ENCODE assay signal across 21 cellular contexts in the genomic region with DNA sequence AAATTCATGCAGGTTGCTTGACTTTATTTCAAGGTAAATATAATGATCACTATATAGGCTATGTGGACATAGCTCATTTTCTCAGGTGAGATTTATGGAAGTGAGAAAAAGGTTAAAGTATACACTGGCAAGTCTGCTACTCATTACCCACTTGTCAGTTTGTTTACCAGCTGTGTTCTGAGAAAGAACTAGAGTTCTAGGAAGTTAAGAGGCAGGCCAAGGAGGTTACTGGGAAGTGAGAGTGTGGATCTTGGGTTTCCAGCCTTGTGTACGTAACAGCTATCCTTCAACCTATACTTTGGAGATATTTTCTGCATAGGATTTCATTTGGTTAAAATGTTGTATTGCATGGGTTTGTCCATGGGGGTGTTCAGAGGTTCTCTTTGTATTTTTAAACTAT. TPM values are rescaled to one million over a fixed set of nuclear protein-coding genes. Genes with fewer than 3 reads are reported as not detected.
DNase-seq lines count a peak whose midpoint lies in the region; ATAC-seq, FAIRE-seq and TF ChIP-seq lines count a peak whose summit lies in the region.
"Had no signal": no experiment of that assay in that cellular context is flagged by ENCODE, and none has a peak within 500 bp of the region (broad histone marks: within the 10 kb centered on the region; RNA-seq: fewer than 3 reads in every experiment).

No MANE protein-coding gene starts in this region.

- no TSS peak for BruUV-seq in mammary epithelial cell (replicated peaks; lab: Mats Ljungman, UMichigan)

- H3K9ac ChIP-seq in astrocyte (ENCODE audit: low read length) (no peak overlapping the region), mammary epithelial cell (ENCODE audit: insufficient read depth, low read length) (no peak overlapping the region)
- H3K9ac ChIP-seq: GM23248 had no signal

- H2AFZ ChIP-seq in astrocyte (ENCODE audit: low read depth, low read length) = no peak overlapping the region
- no peak overlapping the region for H2AFZ ChIP-seq in mammary epithelial cell (ENCODE audit: low read depth, low read length)
- H2AFZ ChIP-seq: GM23248 had no signal

- intact Hi-C loops in activated CD4-positive, alpha-beta T cell treated with anti-CD3 and anti-CD28 coated beads, Interleukin-2, amount 10 ng/mL, durations not matched to agents 24 days and 14 days (cut with micrococcal nuclease) = no loop called here
- intact Hi-C loops in mammary epithelial cell (cut with micrococcal nuclease) = no loop called here

- no peak overlapping the region for H3K4me3 ChIP-seq in CD4-positive, CD25-positive, alpha-beta regulatory T cell (ENCODE audit: low read depth, low read length)
- H3K4me3 ChIP-seq in astrocyte (ENCODE audit: insufficient read depth, low read depth, low read length) (no peak overlapping the region), mammary epithelial cell (replicated peaks in 1 of 3; ENCODE audit: insufficient read depth in 1 of 3, low read depth in 2 of 3, low read length in 3 of 3) (no peak overlapping the region)
- H3K4me3 ChIP-seq: GM23248, HAP-1 had no signal

- FAIRE-seq in astrocyte (lab: Jason Lieb, UNC) = no peak
- FAIRE-seq: A204.1, D721Med, G401.6, GM12891, HepG2 had no signal

- no peaks in the 10 kb centered on the region for H3K27me3 Mint-ChIP-seq in activated CD4-positive, alpha-beta T cell treated with anti-CD3 and anti-CD28 coated beads, Interleukin-2, amount 10 ng/mL, durations not matched to agents 24 days and 14 days
- H3K27me3 Mint-ChIP-seq in activated CD4-positive, alpha-beta T cell treated with anti-CD3 and anti-CD28 coated beads, Interleukin-2, amount 10 ng/mL, durations not matched to agents 7 days and 5 days = no peaks in the 10 kb centered on the region
- H3K27me3 Mint-ChIP-seq in CD4-positive, CD25-positive, alpha-beta regulatory T cell = no peaks in the 10 kb centered on the region
- no peaks in the 10 kb centered on the region for H3K27me3 Mint-ChIP-seq in astrocyte (ENCODE audit: low read depth, unreplicated experiment)
- H3K27me3 Mint-ChIP-seq: CD4-positive, alpha-beta T cell; IgD-negative memory B cell had no signal

- H4K20me1 ChIP-seq in astrocyte (ENCODE audit: insufficient read depth, low read length) (peaks cover 3% of the 10 kb centered on the region), mammary epithelial cell (ENCODE audit: insufficient read depth, low read length) (no peaks in the 10 kb centered on the region)

- peaks cover 18% of the 10 kb centered on the region for H3K36me3 ChIP-seq in CD4-positive, CD25-positive, alpha-beta regulatory T cell (ENCODE audit: control insufficient read depth, insufficient read depth, low read length)
- H3K36me3 ChIP-seq in astrocyte (ENCODE audit: insufficient read depth, low read length) (peaks cover 6% of the 10 kb centered on the region), mammary epithelial cell (ENCODE audit: insufficient read depth, low read length) (peaks cover 4% of the 10 kb centered on the region)
- H3K36me3 ChIP-seq: BE2C, HAP-1 had no signal

- TF ChIP-seq CTCF in astrocyte (IDR thresholded peaks at IDR 0.05; ENCODE audit: insufficient read depth, low read depth, low read length) = no peak
- TF ChIP-seq CTCF in mammary epithelial cell (conservative IDR thresholded peaks at IDR 0.05 in 1 of 2, IDR thresholded peaks at IDR 0.05 in 1 of 2; ENCODE audit: extremely low read depth in 1 of 2, insufficient read depth in 1 of 2, low read depth in 1 of 2, low read length in 2 of 2) = no peak

- no peak for ATAC-seq in CD4-positive, CD25-positive, alpha-beta regulatory T cell (ENCODE audit: low read depth in 2 of 2)
- no peak for ATAC-seq in GM19023 (IDR thresholded peaks at IDR 0.05; ENCODE audit: unreplicated experiment)
- ATAC-seq: HepG2 had no signal

- peaks cover 64% of the 10 kb centered on the region for H3K36me3 Mint-ChIP-seq in activated CD4-positive, alpha-beta T cell treated with anti-CD3 and anti-CD28 coated beads, Interleukin-2, amount 10 ng/mL, durations not matched to agents 24 days and 14 days (ENCODE audit: low read depth)
- peaks cover 58% of the 10 kb centered on the region for H3K36me3 Mint-ChIP-seq in activated CD4-positive, alpha-beta T cell treated with anti-CD3 and anti-CD28 coated beads, Interleukin-2, amount 10 ng/mL, durations not matched to agents 7 days and 5 days (ENCODE audit: low read depth)
- peaks cover 40% of the 10 kb centered on the region for H3K36me3 Mint-ChIP-seq in CD4-positive, CD25-positive, alpha-beta regulatory T cell
- peaks cover 17% of the 10 kb centered on the region for H3K36me3 Mint-ChIP-seq in astrocyte (ENCODE audit: low read depth, unreplicated experiment)

- whole genome bisulfite sequencing in mammary epithelial cell (ENCODE audit: low coverage, missing lambda C conversion rate) = 93% methylated on average over 1 of the region's 1 CpG

- peak overlapping the region; percentile 36 for H3K27ac Mint-ChIP-seq in activated CD4-positive, alpha-beta T cell treated with anti-CD3 and anti-CD28 coated beads, Interleukin-2, amount 10 ng/mL, durations not matched to agents 24 days and 14 days
- H3K27ac Mint-ChIP-seq in activated CD4-positive, alpha-beta T cell treated with anti-CD3 and anti-CD28 coated beads, Interleukin-2, amount 10 ng/mL, durations not matched to agents 7 days and 5 days = no peak overlapping the region
- H3K27ac Mint-ChIP-seq in CD4-positive, CD25-positive, alpha-beta regulatory T cell = peak overlapping the region; percentile 55 to 70 (median 57)
- H3K27ac Mint-ChIP-seq in astrocyte (ENCODE audit: unreplicated experiment) = no peak overlapping the region
- H3K27ac Mint-ChIP-seq: CD4-positive, alpha-beta T cell; IgD-negative memory B cell had no signal

- no peak overlapping the region for H3K4me2 ChIP-seq in astrocyte (ENCODE audit: low read length)
- H3K4me2 ChIP-seq in mammary epithelial cell (ENCODE audit: insufficient read depth, low read depth, low read length) = no peak overlapping the region

- H3K9me3 ChIP-seq in CD4-positive, CD25-positive, alpha-beta regulatory T cell (ENCODE audit: control insufficient read depth in 2 of 2, low read length in 2 of 2) = no peaks in the 10 kb centered on the region
- no peaks in the 10 kb centered on the region for H3K9me3 ChIP-seq in astrocyte (ENCODE audit: insufficient read depth, low read depth, low read length)
- H3K9me3 ChIP-seq in mammary epithelial cell (replicated peaks; ENCODE audit: insufficient read depth, low read length) = no peaks in the 10 kb centered on the region
- H3K9me3 ChIP-seq: BE2C, Caco-2, HAP-1 had no signal

- H3K4me1 ChIP-seq in CD4-positive, CD25-positive, alpha-beta regulatory T cell (ENCODE audit: control insufficient read depth, insufficient read depth, low read length, poor library complexity, severe bottlenecking) = peaks cover 7% of the 10 kb centered on the region
- H3K4me1 ChIP-seq in astrocyte (ENCODE audit: insufficient read depth, low read length) = peaks cover 5% of the 10 kb centered on the region
- H3K4me1 ChIP-seq in mammary epithelial cell (ENCODE audit: insufficient read depth, low read length) = no peaks in the 10 kb centered on the region
- H3K4me1 ChIP-seq: BE2C, Caco-2, HAP-1 had no signal

- dilution Hi-C loops in mammary epithelial cell (cut with HindIII; ENCODE audit: low sequenced_read_pairs) = no loop called here

- H3K4me1 Mint-ChIP-seq in activated CD4-positive, alpha-beta T cell treated with anti-CD3 and anti-CD28 coated beads, Interleukin-2, amount 10 ng/mL, durations not matched to agents 24 days and 14 days = peaks cover 43% of the 10 kb centered on the region
- H3K4me1 Mint-ChIP-seq in activated CD4-positive, alpha-beta T cell treated with anti-CD3 and anti-CD28 coated beads, Interleukin-2, amount 10 ng/mL, durations not matched to agents 7 days and 5 days = peaks cover 25% of the 10 kb centered on the region
- peaks cover 0 to 42% (median 38%) of the 10 kb centered on the region in 4 donors for H3K4me1 Mint-ChIP-seq in CD4-positive, CD25-positive, alpha-beta regulatory T cell
- H3K4me1 Mint-ChIP-seq in astrocyte (ENCODE audit: low read depth, unreplicated experiment) = peaks cover 15% of the 10 kb centered on the region

- DNase-seq in activated CD4-positive, alpha-beta T cell treated with anti-CD3 and anti-CD28 coated beads, Interleukin-2, amount 10 ng/mL, durations not matched to agents 24 days and 14 days = no peak
- no peak for DNase-seq in activated CD4-positive, alpha-beta T cell treated with anti-CD3 and anti-CD28 coated beads, Interleukin-2, amount 10 ng/mL, durations not matched to agents 7 days and 5 days
- DNase-seq in CD4-positive, CD25-positive, alpha-beta regulatory T cell = peak in 1 of 3 donors; percentile 80
- DNase-seq in OCI-M1 (lab: John Stamatoyannopoulos, UW) (peak; percentile 80), astrocyte (ENCODE audit: low read depth) (no peak), mammary epithelial cell (no peak), putamen (ENCODE audit: low spot score) (no peak)
- DNase-seq: ACHN; BE2C; C1 segment of cervical spinal cord; Caco-2; CD4-positive, alpha-beta T cell had no signal

- POLR2A ChIA-PET in activated CD4-positive, alpha-beta T cell treated with anti-CD3 and anti-CD28 coated beads, Interleukin-2, amount 10 ng/mL, durations not matched to agents 7 days and 5 days (lab: Charles Lee) = no interaction called here

- H3K9me3 Mint-ChIP-seq in activated CD4-positive, alpha-beta T cell treated with anti-CD3 and anti-CD28 coated beads, Interleukin-2, amount 10 ng/mL, durations not matched to agents 24 days and 14 days = peaks cover 6% of the 10 kb centered on the region
- peaks cover 2% of the 10 kb centered on the region for H3K9me3 Mint-ChIP-seq in activated CD4-positive, alpha-beta T cell treated with anti-CD3 and anti-CD28 coated beads, Interleukin-2, amount 10 ng/mL, durations not matched to agents 7 days and 5 days
- peaks cover 0 to 4% (median 0%) of the 10 kb centered on the region in 7 donors for H3K9me3 Mint-ChIP-seq in CD4-positive, CD25-positive, alpha-beta regulatory T cell
- H3K9me3 Mint-ChIP-seq in astrocyte (ENCODE audit: unreplicated experiment) = no peaks in the 10 kb centered on the region
- H3K9me3 Mint-ChIP-seq: CD4-positive, alpha-beta T cell had no signal

- in situ Hi-C loops in mammary epithelial cell (cut with MboI; ENCODE audit: low sequenced_read_pairs in 2 of 2) = no loop called here

- CTCF ChIA-PET in activated CD4-positive, alpha-beta T cell treated with anti-CD3 and anti-CD28 coated beads, Interleukin-2, amount 10 ng/mL, durations not matched to agents 7 days and 5 days (lab: Charles Lee) = no interaction called here
- CTCF ChIA-PET in mammary epithelial cell (lab: Charles Lee; ENCODE audit: low non-redundant PET) = no interaction called here

- no peak overlapping the region for H3K27ac ChIP-seq in CD4-positive, CD25-positive, alpha-beta regulatory T cell (ENCODE audit: insufficient read depth, low read length, poor library complexity, severe bottlenecking)
- H3K27ac ChIP-seq in astrocyte (ENCODE audit: low read depth, low read length) (peak overlapping the region; percentile 34), mammary epithelial cell (ENCODE audit: insufficient read depth, low read depth, low read length) (no peak overlapping the region)
- H3K27ac ChIP-seq: GM23248 had no signal

- H3K27me3 ChIP-seq in CD4-positive, CD25-positive, alpha-beta regulatory T cell (ENCODE audit: control insufficient read depth, insufficient read depth, low read length) = no peaks in the 10 kb centered on the region
- H3K27me3 ChIP-seq in astrocyte (ENCODE audit: insufficient read depth, low read length) = no peaks in the 10 kb centered on the region
- H3K27me3 ChIP-seq in mammary epithelial cell (ENCODE audit: insufficient read depth, low read length) = no peaks in the 10 kb centered on the region
- H3K27me3 ChIP-seq: BE2C had no signal

- H3K79me2 ChIP-seq in astrocyte (ENCODE audit: insufficient read depth, low read length) (no peaks in the 10 kb centered on the region), mammary epithelial cell (ENCODE audit: insufficient read depth, low read length) (no peaks in the 10 kb centered on the region)

- H3K4me3 Mint-ChIP-seq in activated CD4-positive, alpha-beta T cell treated with anti-CD3 and anti-CD28 coated beads, Interleukin-2, amount 10 ng/mL, durations not matched to agents 24 days and 14 days = no peak overlapping the region
- H3K4me3 Mint-ChIP-seq in activated CD4-positive, alpha-beta T cell treated with anti-CD3 and anti-CD28 coated beads, Interleukin-2, amount 10 ng/mL, durations not matched to agents 7 days and 5 days = no peak overlapping the region
- no peak overlapping the region for H3K4me3 Mint-ChIP-seq in CD4-positive, CD25-positive, alpha-beta regulatory T cell
- no peak overlapping the region for H3K4me3 Mint-ChIP-seq in astrocyte (ENCODE audit: unreplicated experiment)
- H3K4me3 Mint-ChIP-seq: CD4-positive, alpha-beta T cell; IgD-negative memory B cell had no signal

RNA-seq across cellular contexts. Expression of gene COX10, which starts 31.9 kb away (rescaled TPM):
- total RNA-seq in activated CD4-positive, alpha-beta T cell treated with anti-CD3 and anti-CD28 coated beads, Interleukin-2, amount 10 ng/mL, durations not matched to agents 24 days and 14 days = 33.5 and 36.1 TPM in 2 replicates
- total RNA-seq in activated CD4-positive, alpha-beta T cell treated with anti-CD3 and anti-CD28 coated beads, Interleukin-2, amount 10 ng/mL, durations not matched to agents 7 days and 5 days = 10 to 100 TPM; 24.0 to 29.6 TPM
- total RNA-seq in CD4-positive, CD25-positive, alpha-beta regulatory T cell = 21.6 TPM
- polyA plus RNA-seq in CD4-positive, CD25-positive, alpha-beta regulatory T cell = 10 to 100 TPM; 26.2 to 32.5 (median 28.3) TPM
- 16.2 and 16.4 TPM in 2 replicates for total RNA-seq in astrocyte
- 10 to 100 TPM; 18.2 to 18.4 TPM for total RNA-seq in mammary epithelial cell
- 16.5 TPM for polyA plus RNA-seq in mammary epithelial cell
- polyA minus RNA-seq in mammary epithelial cell = 29.8 TPM

Comparison
In these comparisons a context has a peak if more than half of its experiments do, and no peak if none do; other contexts are left out.
1. H3K27ac Mint-ChIP-seq: peak in activated CD4-positive, alpha-beta T cell treated with anti-CD3 and anti-CD28 coated beads, Interleukin-2, amount 10 ng/mL, durations not matched to agents 24 days and 14 days (single experiment) and CD4-positive, CD25-positive, alpha-beta regulatory T cell (3 of 3); none in activated CD4-positive, alpha-beta T cell treated with anti-CD3 and anti-CD28 coated beads, Interleukin-2, amount 10 ng/mL, durations not matched to agents 7 days and 5 days (single experiment) and astrocyte (single experiment).